Comparison of ENCODE assay signal across 9 cellular contexts in the genomic region with DNA sequence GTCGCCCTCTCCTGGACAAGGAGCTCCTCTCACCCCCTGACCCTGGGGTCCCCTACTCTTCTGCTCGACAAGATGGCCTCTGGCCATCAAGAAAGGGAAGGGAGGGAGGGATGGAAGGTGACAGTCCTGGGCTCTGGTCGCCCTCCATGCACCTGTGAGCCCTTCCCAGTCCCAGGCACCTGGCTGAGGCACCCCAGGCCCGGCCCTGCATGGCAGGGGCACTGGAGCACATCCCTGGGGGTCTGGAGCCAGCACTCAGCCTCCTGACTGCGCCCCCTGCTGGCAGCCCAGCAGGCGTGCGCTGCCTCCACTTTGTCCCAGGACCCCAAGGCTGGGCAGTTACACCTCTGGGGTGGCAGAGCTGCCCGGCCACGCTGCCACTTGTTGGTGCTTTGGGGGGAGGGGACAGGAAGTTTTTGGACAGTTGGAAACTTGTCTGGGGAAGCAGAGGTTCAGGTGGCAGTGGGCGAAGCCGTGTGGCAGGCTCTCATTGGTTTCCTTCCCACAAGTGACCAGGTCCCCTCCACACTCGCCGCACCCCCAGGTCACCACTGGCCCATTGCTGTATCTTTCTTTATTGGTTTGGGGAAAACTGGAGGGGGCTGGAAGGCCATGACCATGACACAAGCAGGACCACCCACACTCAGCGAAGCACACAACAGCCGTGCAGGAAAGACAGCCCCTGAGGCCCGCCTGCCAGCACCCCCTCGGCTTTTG. TPM values are rescaled to one million over a fixed set of nuclear protein-coding genes. Genes with fewer than 3 reads are reported as not detected.
DNase-seq lines count a peak whose midpoint lies in the region; ATAC-seq and TF ChIP-seq lines count a peak whose summit lies in the region.
"Had no signal": no experiment of that assay in that cellular context is flagged by ENCODE, and none has a peak within 500 bp of the region (broad histone marks: within the 10 kb centered on the region; RNA-seq: fewer than 3 reads in every experiment).

No MANE protein-coding gene starts in this region.

- H3K4ac ChIP-seq in mesenchymal stem cell (ENCODE audit: low read depth in 1 of 2, low read length in 2 of 2), result no peak overlapping the region

- no peaks in the 10 kb centered on the region for H3K36me3 ChIP-seq in mesenchymal stem cell (ENCODE audit: control insufficient read depth in 1 of 2, insufficient read depth in 2 of 2, low read depth in 1 of 2, low read length in 2 of 2)

- no peaks in the 10 kb centered on the region for H3K9me3 Mint-ChIP-seq in Calu3 (ENCODE audit: low read depth, unreplicated experiment)
- no peaks in the 10 kb centered on the region for H3K9me3 Mint-ChIP-seq in activated naive CD4-positive, alpha-beta T cell treated with anti-CD3 and anti-CD28 coated beads, Interleukin-2, amount 10 ng/mL, durations not matched to agents 7 days and 5 days
- H3K9me3 Mint-ChIP-seq in immature natural killer cell, result no peaks in the 10 kb centered on the region

- H3K4me1 ChIP-seq in mesenchymal stem cell (ENCODE audit: control insufficient read depth, insufficient read depth, low read depth, low read length), result peaks cover 5% of the 10 kb centered on the region

- no peak overlapping the region for H3K27ac ChIP-seq in mesenchymal stem cell (ENCODE audit: low read length, poor library complexity, severe bottlenecking)

- no peak overlapping the region for H3K4me2 ChIP-seq in mesenchymal stem cell (ENCODE audit: low read length, poor library complexity, severe bottlenecking)

- H4K91ac ChIP-seq in mesenchymal stem cell (ENCODE audit: low read length), result no peak overlapping the region

- no peak overlapping the region for H2BK15ac ChIP-seq in mesenchymal stem cell (ENCODE audit: low read depth, poor library complexity, severe bottlenecking)

- H3K4me3 ChIP-seq in mesenchymal stem cell (ENCODE audit: insufficient read depth in 1 of 2, low read depth in 1 of 2, low read length in 2 of 2), result no peak overlapping the region

- WGBS in mesenchymal stem cell, result 57% methylated on average over 6 of the region's 17 CpGs

- H3K4me3 Mint-ChIP-seq in Calu3 (ENCODE audit: low read depth, unreplicated experiment) (no peak overlapping the region), immature natural killer cell (no peak overlapping the region)
- no peak overlapping the region for H3K4me3 Mint-ChIP-seq in activated naive CD4-positive, alpha-beta T cell treated with anti-CD3 and anti-CD28 coated beads, Interleukin-2, amount 10 ng/mL, durations not matched to agents 7 days and 5 days
- H3K4me3 Mint-ChIP-seq: IgD-negative memory B cell had no signal

- H2BK120ac ChIP-seq in mesenchymal stem cell (ENCODE audit: low read depth, low read length), result no peak overlapping the region

- CTCF ChIA-PET in Calu3 (lab: Charles Lee), result interaction anchor here (2.2 kb wide), 1 partner anchor 131 kb away, joined by 25 read pairs; no protein-coding TSS in a partner anchor
- CTCF ChIA-PET in activated naive CD4-positive, alpha-beta T cell treated with anti-CD3 and anti-CD28 coated beads, Interleukin-2, amount 10 ng/mL, durations not matched to agents 7 days and 5 days (lab: Charles Lee), result interaction anchor here (0.7 to 4.1 kb wide), 10 partner anchors 12 to 728 kb away, joined by 3 to 53 read pairs (median 8); no protein-coding TSS in a partner anchor

- TF ChIP-seq CTCF in Calu3 (IDR thresholded peaks at IDR 0.05; ENCODE audit: unreplicated experiment), result peak; percentile 81
- TF ChIP-seq CTCF in LNCAP (IDR thresholded peaks at IDR 0.05), result peak; percentile 87

- peaks cover 17% of the 10 kb centered on the region for H3K9me3 ChIP-seq in mesenchymal stem cell (ENCODE audit: control insufficient read depth, low read length)

- no peaks in the 10 kb centered on the region for H3K36me3 Mint-ChIP-seq in Calu3 (ENCODE audit: insufficient read depth, unreplicated experiment)
- no peaks in the 10 kb centered on the region for H3K36me3 Mint-ChIP-seq in activated naive CD4-positive, alpha-beta T cell treated with anti-CD3 and anti-CD28 coated beads, Interleukin-2, amount 10 ng/mL, durations not matched to agents 7 days and 5 days
- no peaks in the 10 kb centered on the region for H3K36me3 Mint-ChIP-seq in immature natural killer cell
- H3K36me3 Mint-ChIP-seq: IgD-negative memory B cell had no signal

- H3K4me1 Mint-ChIP-seq in Calu3 (ENCODE audit: low read depth, unreplicated experiment) (peaks cover 12% of the 10 kb centered on the region), immature natural killer cell (peaks cover 5 to 7% of the 10 kb centered on the region in 2 donors)
- peaks cover 9% of the 10 kb centered on the region for H3K4me1 Mint-ChIP-seq in activated naive CD4-positive, alpha-beta T cell treated with anti-CD3 and anti-CD28 coated beads, Interleukin-2, amount 10 ng/mL, durations not matched to agents 7 days and 5 days

- H3K18ac ChIP-seq in mesenchymal stem cell (ENCODE audit: low read depth in 1 of 2, low read length in 2 of 2), result no peak overlapping the region

- no peak overlapping the region for H2AFZ ChIP-seq in mesenchymal stem cell (ENCODE audit: low read depth, low read length)

- H3K27ac Mint-ChIP-seq in Calu3 (ENCODE audit: unreplicated experiment) (no peak overlapping the region), immature natural killer cell (no peak overlapping the region)
- no peak overlapping the region for H3K27ac Mint-ChIP-seq in activated naive CD4-positive, alpha-beta T cell treated with anti-CD3 and anti-CD28 coated beads, Interleukin-2, amount 10 ng/mL, durations not matched to agents 7 days and 5 days
- H3K27ac Mint-ChIP-seq: IgD-negative memory B cell had no signal

- H2AK5ac ChIP-seq in mesenchymal stem cell (ENCODE audit: low read length, severe bottlenecking), result no peak overlapping the region

- H3K27me3 Mint-ChIP-seq in Calu3 (ENCODE audit: unreplicated experiment) (peaks cover 73% of the 10 kb centered on the region), immature natural killer cell (ENCODE audit: low read depth in 3 of 3) (peaks cover 2 to 12% (median 8%) of the 10 kb centered on the region in 3 donors)
- H3K27me3 Mint-ChIP-seq in activated naive CD4-positive, alpha-beta T cell treated with anti-CD3 and anti-CD28 coated beads, Interleukin-2, amount 10 ng/mL, durations not matched to agents 7 days and 5 days, result peaks cover 59% of the 10 kb centered on the region

- H3K9ac ChIP-seq in mesenchymal stem cell (ENCODE audit: low read length), result no peak overlapping the region

- H3K23ac ChIP-seq in mesenchymal stem cell (ENCODE audit: low read length in 2 of 2), result no peak overlapping the region

- peak; percentile 47 for ATAC-seq in stimulated activated naive CD8-positive, alpha-beta T cell treated with anti-CD3 and anti-CD28 coated beads, Interleukin-15, Interleukin-2, amounts not matched to agents 100 U/mL and 50 U/mL, for 24 hours
- no peak for ATAC-seq in GM21390 (IDR thresholded peaks at IDR 0.05; ENCODE audit: unreplicated experiment)

- H3K79me1 ChIP-seq in mesenchymal stem cell (replicated peaks; ENCODE audit: low read length, poor library complexity, severe bottlenecking), result no peaks in the 10 kb centered on the region

- no peak overlapping the region for H2BK12ac ChIP-seq in mesenchymal stem cell (ENCODE audit: low read length in 2 of 2)

- DNase-seq in Calu3 (peak; percentile 31), immature natural killer cell (peak; percentile 38 to 48 (median 41)), mesenchymal stem cell (no peak), amygdala (lab: John Stamatoyannopoulos, UW) (no peak)
- DNase-seq in activated naive CD4-positive, alpha-beta T cell treated with anti-CD3 and anti-CD28 coated beads, Interleukin-2, amount 10 ng/mL, durations not matched to agents 7 days and 5 days, result peak; percentile 51
- peak; percentile 57 for DNase-seq in stimulated activated naive CD8-positive, alpha-beta T cell treated with anti-CD3 and anti-CD28 coated beads, Interleukin-15, Interleukin-2, amounts not matched to agents 100 U/mL and 50 U/mL, for 24 hours

- no peak overlapping the region for H3K14ac ChIP-seq in mesenchymal stem cell (ENCODE audit: low read length in 2 of 2)

- BruUV-seq in Calu3 (replicated peaks; lab: Mats Ljungman, UMichigan), result no TSS peak

- H4K8ac ChIP-seq in mesenchymal stem cell (ENCODE audit: low read length), result no peak overlapping the region

- H3K27me3 ChIP-seq in mesenchymal stem cell (ENCODE audit: control insufficient read depth in 1 of 2, insufficient read depth in 1 of 2, low read length in 2 of 2), result peaks cover 10 to 72% of the 10 kb centered on the region in 2 experiments

- no peak overlapping the region for H2BK5ac ChIP-seq in mesenchymal stem cell (ENCODE audit: low read depth, low read length, poor library complexity, severe bottlenecking)

- intact Hi-C loops in Calu3 (cut with micrococcal nuclease; ENCODE audit: unreplicated experiment), result loop anchor here (5.0 kb wide), 1 partner anchor 132 kb away; no protein-coding TSS in a partner anchor

RNA-seq across cellular contexts. Expression of gene PNCK, which starts 4.3 kb away (rescaled TPM):
- total RNA-seq in Calu3 (2022), result 1.1 TPM in 1 of 2 replicates, not detected in the other
- polyA plus RNA-seq in immature natural killer cell, result not detected
- 0.10 TPM for polyA plus RNA-seq in mesenchymal stem cell (2013, experiment 1 of 2)
- 0.03 TPM for polyA plus RNA-seq in mesenchymal stem cell (2013, experiment 2 of 2)
- polyA plus RNA-seq: IgD-negative memory B cell had no signal

RNA-seq across cellular contexts. Expression of gene SLC6A8, which starts 18.4 kb away (rescaled TPM):
- total RNA-seq in Calu3 (2022), result 24.6 and 27.4 TPM in 2 replicates
- under 1 TPM in 2 of 3 donors, not detected in 1; 0.07 to 0.09 TPM for polyA plus RNA-seq in immature natural killer cell
- polyA plus RNA-seq in mesenchymal stem cell (2013, experiment 1 of 2), result 26.1 TPM
- 26.0 TPM for polyA plus RNA-seq in mesenchymal stem cell (2013, experiment 2 of 2)

RNA-seq across cellular contexts. Expression of gene DUSP9, which starts 22.3 kb away (rescaled TPM):
- total RNA-seq in Calu3 (2022), result 0.19 and 0.27 TPM in 2 replicates
- polyA plus RNA-seq in immature natural killer cell, result not detected
- polyA plus RNA-seq in mesenchymal stem cell (2013, experiment 1 of 2), result 0.03 TPM
- 0.01 TPM for polyA plus RNA-seq in mesenchymal stem cell (2013, experiment 2 of 2)
- polyA plus RNA-seq: IgD-negative memory B cell had no signal

RNA-seq across cellular contexts. Expression of gene BCAP31, which starts 54.9 kb away (rescaled TPM):
- 371 and 407 TPM in 2 replicates for total RNA-seq in Calu3 (2022)
- polyA plus RNA-seq in immature natural killer cell, result 100 to 1,000 TPM; 367 to 491 (median 373) TPM
- 125 TPM for polyA plus RNA-seq in mesenchymal stem cell (2013, experiment 1 of 2)
- polyA plus RNA-seq in mesenchymal stem cell (2013, experiment 2 of 2), result 127 TPM

RNA-seq across cellular contexts. Expression of gene ABCD1, which starts 55.3 kb away (rescaled TPM):
- total RNA-seq in Calu3 (2022), result 14.4 and 22.8 TPM in 2 replicates
- polyA plus RNA-seq in immature natural killer cell, result 1 to 10 TPM; 1.7 to 3.2 (median 2.0) TPM
- polyA plus RNA-seq in mesenchymal stem cell (2013, experiment 1 of 2), result 15.8 TPM
- polyA plus RNA-seq in mesenchymal stem cell (2013, experiment 2 of 2), result 15.4 TPM

Comparison
In these comparisons a context has a peak if more than half of its experiments do, and no peak if none do; other contexts are left out.
1. DNase-seq: peak in Calu3 (single experiment), activated naive CD4-positive, alpha-beta T cell treated with anti-CD3 and anti-CD28 coated beads, Interleukin-2, amount 10 ng/mL, durations not matched to agents 7 days and 5 days (single experiment), immature natural killer cell (3 of 3) and stimulated activated naive CD8-positive, alpha-beta T cell treated with anti-CD3 and anti-CD28 coated beads, Interleukin-15, Interleukin-2, amounts not matched to agents 100 U/mL and 50 U/mL, for 24 hours (single experiment); none in mesenchymal stem cell (single experiment) and amygdala (0 of 56).